ENCODE assay signal across 1 cellular context in genomic region chr4:128454281-128455075, GRCh38.
TF ChIP-seq lines count a peak whose summit lies in the region.

No MANE protein-coding gene starts in this region.

TF ChIP-seq in HCT116, 20 proteins besides CTCF, POLR2A, EP300 and RAD21 (continued from another document):
- TF ChIP-seq REST (IDR thresholded peaks at IDR 0.05; ENCODE audit: low read depth) = no peak
- TF ChIP-seq CEBPB (IDR thresholded peaks at IDR 0.05; ENCODE audit: low read depth) = peak; percentile 92
- no peak for TF ChIP-seq FOSL1 (IDR thresholded peaks at IDR 0.05; ENCODE audit: low read depth)
- TF ChIP-seq POLR2AphosphoS5 (IDR thresholded peaks at IDR 0.05; ENCODE audit: low read depth, low read length) = 0 out of 2 replicates have a peak, but pooled peaks have one; percentile 29
- peak; percentile 63; the same call in 1 of the 2 replicates for TF ChIP-seq ATF3 (IDR thresholded peaks at IDR 0.05)
- TF ChIP-seq ELF1 (IDR thresholded peaks at IDR 0.05; ENCODE audit: borderline replicate concordance, low read depth) = no peak
- TF ChIP-seq ZBTB33 (IDR thresholded peaks at IDR 0.05; ENCODE audit: extremely low read depth, insufficient replicate concordance, low read length) = no peak
- TF ChIP-seq SP1 (IDR thresholded peaks at IDR 0.05; ENCODE audit: low read depth) = no peak
- TF ChIP-seq EGR1 (IDR thresholded peaks at IDR 0.05; ENCODE audit: low read depth) = no peak
- TF ChIP-seq MAX (IDR thresholded peaks at IDR 0.05) = no peak
- no peak for TF ChIP-seq ZFX (IDR thresholded peaks at IDR 0.05)
- peak; percentile 25; the same call in 1 of the 2 replicates for TF ChIP-seq CBX3 (IDR thresholded peaks at IDR 0.05; ENCODE audit: low read depth)
- TF ChIP-seq YY1 (IDR thresholded peaks at IDR 0.05; ENCODE audit: extremely low read depth, insufficient replicate concordance, low read depth, low read length) = peak; percentile 45
- no peak for TF ChIP-seq EZH2 (IDR thresholded peaks at IDR 0.05)
- TF ChIP-seq SRF (IDR thresholded peaks at IDR 0.05; ENCODE audit: low read depth) = no peak
- peak; percentile 63 for TF ChIP-seq TCF7L2 (IDR thresholded peaks at IDR 0.05; ENCODE audit: borderline replicate concordance, extremely low read depth, insufficient read depth, insufficient read length)
- TF ChIP-seq SIN3A (IDR thresholded peaks at IDR 0.05; ENCODE audit: low read depth) = no peak
TF ChIP-seq in HCT116: peak in this region for 6.
